22 cellular contexts compared by ENCODE assay signal in genomic region chr1:17687125-17687524, GRCh38.
DNase-seq lines count a peak whose midpoint lies in the region; ATAC-seq and TF ChIP-seq lines count a peak whose summit lies in the region.
"Had no signal": no experiment of that assay in that cellular context is flagged by ENCODE, and none has a peak within 500 bp of the region (broad histone marks: within the 10 kb centered on the region; RNA-seq: fewer than 3 reads in every experiment).

No MANE protein-coding gene starts in this region.

- CTCF ChIA-PET in HEK293 (lab: Yijun Ruan, JAX): interaction anchor here (0.6 to 2.3 kb wide), 2 partner anchors 9 to 211 kb away, joined by 3 to 9 read pairs; no protein-coding TSS in a partner anchor
- CTCF ChIA-PET in CD4-positive, alpha-beta memory T cell (lab: Charles Lee; ENCODE audit: partially characterized antibody): no interaction called here

- TF ChIP-seq CTCF in HEK293 (tag by site-specific recombination; IDR thresholded peaks at IDR 0.05) (no peak), fibroblast of mammary gland (conservative IDR thresholded peaks at IDR 0.05; ENCODE audit: control insufficient read depth, insufficient read depth, low read depth, low read length) (no peak), psoas muscle (IDR thresholded peaks at IDR 0.05) (no peak)

- no peak overlapping the region for H3K4me3 ChIP-seq in HEK293 (ENCODE audit: low read depth, low read length)
- H3K4me3 ChIP-seq in fibroblast of mammary gland (ENCODE audit: control insufficient read depth, low read depth, low read length): no peak overlapping the region
- no peak overlapping the region for H3K4me3 ChIP-seq in psoas muscle
- H3K4me3 ChIP-seq in CD4-positive, alpha-beta memory T cell (ENCODE audit: low read length in 2 of 2): no peak overlapping the region
- H3K4me3 ChIP-seq: A549, GM23338, HAP-1, K562 had no signal

- peak in 3 of 4 donors; percentile 20 to 45 (median 40) for ATAC-seq in psoas muscle
- no peak for ATAC-seq in HG02973 (IDR thresholded peaks at IDR 0.05; ENCODE audit: unreplicated experiment)
- ATAC-seq: A549, GM23338, K562, Right ventricle myocardium inferior had no signal

- H3K4me1 ChIP-seq in HEK293 (ENCODE audit: control insufficient read depth, insufficient read depth, low read length) (no peaks in the 10 kb centered on the region), psoas muscle (peaks cover 5% of the 10 kb centered on the region)
- H3K4me1 ChIP-seq in CD4-positive, alpha-beta memory T cell (ENCODE audit: insufficient read depth, low read length): no peaks in the 10 kb centered on the region
- H3K4me1 ChIP-seq: A549 had no signal

- no peak overlapping the region for H3K27ac ChIP-seq in HEK293 (ENCODE audit: extremely low read depth, low read depth, low read length)
- H3K27ac ChIP-seq in psoas muscle: no peak overlapping the region
- H3K27ac ChIP-seq in CD4-positive, alpha-beta memory T cell (ENCODE audit: low read depth, low read length): no peak overlapping the region
- H3K27ac ChIP-seq: A549 had no signal

- H3K36me3 ChIP-seq in HEK293 (ENCODE audit: control insufficient read depth in 2 of 2, insufficient read depth in 1 of 2, low read length in 2 of 2) (peaks cover 0 to 11% of the 10 kb centered on the region in 2 experiments; a peak in 1 of 3 replicates), psoas muscle (ENCODE audit: insufficient read depth in 1 of 2, low read depth in 1 of 2) (peaks cover 0 to 49% of the 10 kb centered on the region in 2 donors)
- no peaks in the 10 kb centered on the region for H3K36me3 ChIP-seq in CD4-positive, alpha-beta memory T cell (ENCODE audit: insufficient read depth, low read length)
- H3K36me3 ChIP-seq: HAP-1 had no signal

- intact Hi-C loops in psoas muscle (cut with DNase I): no loop called here
- intact Hi-C loops in CD4-positive, alpha-beta memory T cell (cut with micrococcal nuclease): no loop called here

- peaks cover 0 to 3% (median 0%) of the 10 kb centered on the region in 8 donors for H3K9me3 Mint-ChIP-seq in CD4-positive, alpha-beta memory T cell
- H3K9me3 Mint-ChIP-seq: CD8-positive, alpha-beta memory T cell; GM23338 had no signal

- H3K9me3 ChIP-seq in HEK293 (ENCODE audit: control insufficient read depth, insufficient read depth, low read depth, low read length) (no peaks in the 10 kb centered on the region), psoas muscle (no peaks in the 10 kb centered on the region)
- H3K9me3 ChIP-seq in CD4-positive, alpha-beta memory T cell (ENCODE audit: control insufficient read depth in 1 of 2, low read length in 2 of 2): no peaks in the 10 kb centered on the region
- H3K9me3 ChIP-seq: A549, HAP-1 had no signal

- no peaks in the 10 kb centered on the region for H3K27me3 ChIP-seq in psoas muscle (ENCODE audit: insufficient read depth in 3 of 3, low read length in 2 of 3)
- no peaks in the 10 kb centered on the region for H3K27me3 ChIP-seq in CD4-positive, alpha-beta memory T cell (ENCODE audit: insufficient read depth, low read length)

- 37 to 52% (median 39%) methylated on average over 7 of the region's 7 CpGs for WGBS in psoas muscle, 3 donors

- POLR2A ChIA-PET in HEK293 (lab: Yijun Ruan, JAX): no interaction called here
- POLR2A ChIA-PET in CD4-positive, alpha-beta memory T cell (lab: Charles Lee; ENCODE audit: partially characterized antibody): no interaction called here

- H3K4me1 Mint-ChIP-seq in CD4-positive, alpha-beta memory T cell: no peaks in the 10 kb centered on the region

- no peaks in the 10 kb centered on the region for H3K36me3 Mint-ChIP-seq in CD4-positive, alpha-beta memory T cell

- no peak overlapping the region for H3K4me3 Mint-ChIP-seq in CD4-positive, alpha-beta memory T cell
- H3K4me3 Mint-ChIP-seq: CD8-positive, alpha-beta memory T cell; GM23338 had no signal

- DNase-seq in AG08396 (ENCODE audit: low spot score) (peak; percentile 72), fibroblast of mammary gland (ENCODE audit: low read depth) (peak; percentile 11), psoas muscle (no peak), NCI-H526 treated with DMSO at 0.1 percent for 48 hours (lab: John Stamatoyannopoulos, UW) (no peak), GM03348 (ENCODE audit: low spot score) (no peak)
- no peak for DNase-seq in CD4-positive, alpha-beta memory T cell
- DNase-seq: C1 segment of cervical spinal cord; Calu3; CD8-positive, alpha-beta memory T cell; GDM1; MM.1S; NCI-H1048; NCI-H1417 treated with DMSO at 0.1 percent for 48 hours; NCI-H187; NCI-H526 had no signal

- H3K27ac Mint-ChIP-seq in CD4-positive, alpha-beta memory T cell: no peak overlapping the region
- H3K27ac Mint-ChIP-seq: CD8-positive, alpha-beta memory T cell; GM23338 had no signal

- peaks cover 4% of the 10 kb centered on the region in 2 donors for H3K27me3 Mint-ChIP-seq in CD4-positive, alpha-beta memory T cell

TF ChIP-seq in HEK293, 187 proteins besides CTCF, POLR2A, EP300 and RAD21:
- no peak for TF ChIP-seq ZNF560 (tag by site-specific recombination; IDR thresholded peaks at IDR 0.05; ENCODE audit: borderline replicate concordance)
- peak; percentile 85 for TF ChIP-seq ZNF112 (tag by site-specific recombination; IDR thresholded peaks at IDR 0.05)
TF ChIP-seq in HEK293: peak in this region for 1.

Comparison
In these comparisons a context has a peak if more than half of its experiments do, and no peak if none do; other contexts are left out.
1. DNase-seq: peak in AG08396 (single experiment) and fibroblast of mammary gland (single experiment); none in psoas muscle (0 of 2), NCI-H526 treated with DMSO at 0.1 percent for 48 hours (single experiment), CD4-positive, alpha-beta memory T cell (0 of 5) and GM03348 (single experiment).